Comparison of ENCODE assay signal across 26 cellular contexts in genomic region chr10:7625836-7626235, GRCh38. TPM values are rescaled to one million over a fixed set of nuclear protein-coding genes. Genes with fewer than 3 reads are reported as not detected.
DNase-seq lines count a peak whose midpoint lies in the region; ATAC-seq, FAIRE-seq and TF ChIP-seq lines count a peak whose summit lies in the region.
"Had no signal": no experiment of that assay in that cellular context is flagged by ENCODE, and none has a peak within 500 bp of the region (broad histone marks: within the 10 kb centered on the region; RNA-seq: fewer than 3 reads in every experiment).

No MANE protein-coding gene starts in this region.

- peaks cover 18% of the 10 kb centered on the region for H3K9me3 ChIP-seq in mammary epithelial cell (replicated peaks; ENCODE audit: insufficient read depth, low read length)
- H3K9me3 ChIP-seq in psoas muscle: no peaks in the 10 kb centered on the region
- H3K9me3 ChIP-seq in uterus: no peaks in the 10 kb centered on the region
- H3K9me3 ChIP-seq in small intestine (ENCODE audit: control insufficient read depth, low read depth): no peaks in the 10 kb centered on the region
- H3K9me3 ChIP-seq: thoracic aorta had no signal

- 53% methylated on average over 7 of the region's 7 CpGs for WGBS in mammary epithelial cell (ENCODE audit: low coverage, missing lambda C conversion rate)
- 35 to 53% (median 42%) methylated on average over 7 of the region's 7 CpGs for WGBS in psoas muscle, 3 donors
- 75 to 78% (median 76%) methylated on average over 7 of the region's 7 CpGs for WGBS in small intestine, 3 donors

- H3K36me3 Mint-ChIP-seq in MCF 10A (ENCODE audit: insufficient read depth, unreplicated experiment) (no peaks in the 10 kb centered on the region), chondrocyte (ENCODE audit: low read depth) (no peaks in the 10 kb centered on the region)
- H3K36me3 Mint-ChIP-seq: natural killer cell treated with Interleukin-12 subunit alpha and Interleukin-12 subunit beta and Interleukin-15 and Interleukin-18, amount 100 ng/mL, for 72 hours had no signal

- POLR2A ChIA-PET in MCF 10A (lab: Yijun Ruan, JAX): interaction anchor here (0.6 kb wide), 1 partner anchor 648 kb away, joined by 3 read pairs; no protein-coding TSS in a partner anchor

- peaks cover 18% of the 10 kb centered on the region for H3K4me1 Mint-ChIP-seq in MCF 10A (ENCODE audit: insufficient read depth, unreplicated experiment)
- no peaks in the 10 kb centered on the region for H3K4me1 Mint-ChIP-seq in chondrocyte (ENCODE audit: low read depth)
- H3K4me1 Mint-ChIP-seq: central memory CD8-positive, alpha-beta T cell had no signal

- intact Hi-C loops in MCF 10A (cut with micrococcal nuclease) (loop anchor here (5.0 kb wide), 1 partner anchor 99 kb away; no protein-coding TSS in a partner anchor), mammary epithelial cell (cut with micrococcal nuclease) (no loop called here), psoas muscle (cut with DNase I) (no loop called here), uterus (cut with DNase I; ENCODE audit: low total_unique reads) (no loop called here)

- CTCF ChIA-PET in MCF 10A (lab: Yijun Ruan, JAX) (no interaction called here), mammary epithelial cell (lab: Charles Lee; ENCODE audit: low non-redundant PET) (no interaction called here)

- H3K27me3 ChIP-seq in mammary epithelial cell (ENCODE audit: insufficient read depth, low read length) (no peaks in the 10 kb centered on the region), psoas muscle (ENCODE audit: insufficient read depth in 3 of 3, low read length in 2 of 3) (no peaks in the 10 kb centered on the region), uterus (no peaks in the 10 kb centered on the region), small intestine (ENCODE audit: control insufficient read depth in 2 of 2, insufficient read depth in 2 of 2, low read length in 2 of 2) (peaks cover 0 to 2% of the 10 kb centered on the region in 2 donors)
- H3K27me3 ChIP-seq: BLaER1 treated with 17β-estradiol and CSF1 and Interleukin-3, amounts not matched to agents 10 nM and 100 nM; hepatocyte had no signal

- no peak overlapping the region for H3K4me2 ChIP-seq in mammary epithelial cell (ENCODE audit: insufficient read depth, low read depth, low read length)
- H3K4me2 ChIP-seq: BLaER1 treated with 17β-estradiol and CSF1 and Interleukin-3, amounts not matched to agents 10 nM and 100 nM; hepatocyte had no signal

- BruUV-seq in MCF 10A (replicated peaks; lab: Mats Ljungman, UMichigan) (no TSS peak), mammary epithelial cell (replicated peaks; lab: Mats Ljungman, UMichigan) (no TSS peak)

- H4K20me1 ChIP-seq in mammary epithelial cell (ENCODE audit: insufficient read depth, low read length): no peaks in the 10 kb centered on the region
- H4K20me1 ChIP-seq: BLaER1 treated with 17β-estradiol and CSF1 and Interleukin-3, amounts not matched to agents 10 nM and 100 nM had no signal

- no peaks in the 10 kb centered on the region for H3K9me3 Mint-ChIP-seq in MCF 10A (ENCODE audit: unreplicated experiment)
- H3K9me3 Mint-ChIP-seq in chondrocyte (ENCODE audit: low read depth): no peaks in the 10 kb centered on the region
- H3K9me3 Mint-ChIP-seq: central memory CD8-positive, alpha-beta T cell had no signal

- no peak overlapping the region for H3K4me3 ChIP-seq in mammary epithelial cell (replicated peaks in 1 of 3; ENCODE audit: insufficient read depth in 1 of 3, low read depth in 2 of 3, low read length in 3 of 3)
- no peak overlapping the region for H3K4me3 ChIP-seq in fibroblast of the aortic adventitia (ENCODE audit: low read depth, low read length)
- no peak overlapping the region for H3K4me3 ChIP-seq in psoas muscle
- no peak overlapping the region for H3K4me3 ChIP-seq in uterus
- H3K4me3 ChIP-seq in small intestine (ENCODE audit: low read depth in 1 of 2, low read length in 2 of 2): no peak overlapping the region
- H3K4me3 ChIP-seq: BLaER1 treated with 17β-estradiol and CSF1 and Interleukin-3, amounts not matched to agents 10 nM and 100 nM; hepatocyte; thoracic aorta had no signal

- ATAC-seq in psoas muscle: peak in 3 of 4 donors; percentile 46 to 77 (median 52)
- ATAC-seq: natural killer cell treated with Interleukin-12 subunit alpha and Interleukin-12 subunit beta and Interleukin-15 and Interleukin-18, amount 100 ng/mL, for 72 hours had no signal

- H3K27ac ChIP-seq in mammary epithelial cell (ENCODE audit: insufficient read depth, low read depth, low read length) (no peak overlapping the region), psoas muscle (no peak overlapping the region), uterus (peak overlapping the region; percentile 58 to 78), small intestine (ENCODE audit: low read depth in 1 of 2, low read length in 1 of 2) (peak overlapping the region in 1 of 2 donors; percentile 57)
- H3K27ac ChIP-seq: 22Rv1; BLaER1 treated with 17β-estradiol and CSF1 and Interleukin-3, amounts not matched to agents 10 nM and 100 nM; hepatocyte; thoracic aorta had no signal

- TF ChIP-seq CTCF in MCF 10A (IDR thresholded peaks at IDR 0.05; ENCODE audit: unreplicated experiment) (no peak), mammary epithelial cell (conservative IDR thresholded peaks at IDR 0.05 in 1 of 2, IDR thresholded peaks at IDR 0.05 in 1 of 2; ENCODE audit: extremely low read depth in 1 of 2, insufficient read depth in 1 of 2, low read depth in 1 of 2, low read length in 2 of 2) (no peak), fibroblast of the aortic adventitia (IDR thresholded peaks at IDR 0.05; ENCODE audit: insufficient read depth, low read length) (no peak), psoas muscle (IDR thresholded peaks at IDR 0.05) (no peak), uterus (IDR thresholded peaks at IDR 0.05) (no peak), chondrocyte (IDR thresholded peaks at IDR 0.05) (no peak)

- in situ Hi-C loops in mammary epithelial cell (cut with MboI; ENCODE audit: low sequenced_read_pairs in 2 of 2): no loop called here

- H3K4me1 ChIP-seq in mammary epithelial cell (ENCODE audit: insufficient read depth, low read length) (no peaks in the 10 kb centered on the region), psoas muscle (no peaks in the 10 kb centered on the region), uterus (no peaks in the 10 kb centered on the region), small intestine (ENCODE audit: control insufficient read depth in 2 of 2, insufficient read depth in 1 of 2, low read depth in 1 of 2, low read length in 1 of 2) (no peaks in the 10 kb centered on the region)

- H3K4me3 Mint-ChIP-seq in MCF 10A (ENCODE audit: unreplicated experiment) (no peak overlapping the region), chondrocyte (ENCODE audit: unreplicated experiment) (no peak overlapping the region)
- H3K4me3 Mint-ChIP-seq: central memory CD8-positive, alpha-beta T cell; natural killer cell treated with Interleukin-12 subunit alpha and Interleukin-12 subunit beta and Interleukin-15 and Interleukin-18, amount 100 ng/mL, for 72 hours had no signal

- no peak for TF ChIP-seq POLR2A in uterus (IDR thresholded peaks at IDR 0.05)

- H3K27me3 Mint-ChIP-seq in MCF 10A (ENCODE audit: insufficient read depth, unreplicated experiment): no peaks in the 10 kb centered on the region
- peaks cover 3% of the 10 kb centered on the region for H3K27me3 Mint-ChIP-seq in chondrocyte (ENCODE audit: low read depth)

- H3K27ac Mint-ChIP-seq in MCF 10A (ENCODE audit: low read depth, unreplicated experiment): peak overlapping the region; percentile 32
- H3K27ac Mint-ChIP-seq in chondrocyte (ENCODE audit: unreplicated experiment): no peak overlapping the region
- H3K27ac Mint-ChIP-seq: natural killer cell treated with Interleukin-12 subunit alpha and Interleukin-12 subunit beta and Interleukin-15 and Interleukin-18, amount 100 ng/mL, for 72 hours had no signal

- no peak overlapping the region for H2AFZ ChIP-seq in mammary epithelial cell (ENCODE audit: low read depth, low read length)
- H2AFZ ChIP-seq: hepatocyte had no signal

- dilution Hi-C loops in mammary epithelial cell (cut with HindIII; ENCODE audit: low sequenced_read_pairs): no loop called here

- no peak overlapping the region for H3K9ac ChIP-seq in mammary epithelial cell (ENCODE audit: insufficient read depth, low read length)
- H3K9ac ChIP-seq: BLaER1 treated with 17β-estradiol and CSF1 and Interleukin-3, amounts not matched to agents 10 nM and 100 nM had no signal

- no peaks in the 10 kb centered on the region for H3K79me2 ChIP-seq in mammary epithelial cell (ENCODE audit: insufficient read depth, low read length)
- H3K79me2 ChIP-seq: hepatocyte had no signal

- DNase-seq in MCF 10A (ENCODE audit: unreplicated experiment) (peak; percentile 17), mammary epithelial cell (no peak), fibroblast of the aortic adventitia (ENCODE audit: low read depth) (peak; percentile 74), psoas muscle (peak; percentile 45 to 52), uterus (peak; percentile 76 to 83), chondrocyte (ENCODE audit: low spot score) (no peak), small intestine (no peak), NCI-H748 (lab: John Stamatoyannopoulos, UW; ENCODE audit: unreplicated experiment) (no peak)
- DNase-seq: activated CD4-positive, alpha-beta T cell treated with anti-CD3 and anti-CD28 coated beads, Interleukin-2, amount 50 U/mL, for 1 hour; activated CD8-positive, alpha-beta memory T cell treated with anti-CD3 and anti-CD28 coated beads, Interleukin-2, amount 50 U/mL, for 48 hours; activated gamma-delta T cell; GOT3; Karpas-422; NCI-H1092; NCI-H526; SHP77 treated with DMSO at 0.1 percent for 48 hours; stimulated activated CD4-positive, alpha-beta T cell treated with anti-CD3 and anti-CD28 coated beads, Interleukin-12 subunit alpha, Interleukin-12 subunit beta, amount 100 ng/mL, for 4 hours; T-helper 1 cell had no signal

- H3K36me3 ChIP-seq in mammary epithelial cell (ENCODE audit: insufficient read depth, low read length) (no peaks in the 10 kb centered on the region), psoas muscle (ENCODE audit: insufficient read depth in 1 of 2, low read depth in 1 of 2) (no peaks in the 10 kb centered on the region), uterus (no peaks in the 10 kb centered on the region), small intestine (ENCODE audit: control insufficient read depth in 2 of 2, insufficient read depth in 2 of 2, low read length in 2 of 2) (no peaks in the 10 kb centered on the region)
- H3K36me3 ChIP-seq: BLaER1 treated with 17β-estradiol and CSF1 and Interleukin-3, amounts not matched to agents 10 nM and 100 nM; thoracic aorta had no signal

- no peak for FAIRE-seq in small intestine (lab: Jason Lieb, UNC)

RNA-seq across cellular contexts. Expression of gene ITIH5, which starts 40.9 kb away (rescaled TPM):
- total RNA-seq in MCF 10A (2022): not detected in 2 replicates
- 1 to 10 TPM in 1 of 2 donors, not detected in 1; 2.2 TPM for total RNA-seq in mammary epithelial cell
- polyA plus RNA-seq in mammary epithelial cell: not detected
- polyA minus RNA-seq in mammary epithelial cell: not detected
- total RNA-seq in fibroblast of the aortic adventitia (ENCODE audit: low replicate concordance): 0.09 and 9.6 TPM in 2 replicates
- total RNA-seq in psoas muscle: 10 to 100 TPM in 2 of 4 donors, 1 to 10 TPM in 2; 2.9 to 13.0 (median 7.4) TPM
- 1 to 10 TPM; 1.3 to 2.3 (median 1.9) TPM for polyA plus RNA-seq in psoas muscle
- 10 to 100 TPM in 2 of 4 donors, 1 to 10 TPM in 2; 8.4 to 32.9 (median 16.9) TPM for total RNA-seq in uterus
- 3.4 to 19.5 TPM (median 4.1 TPM) in 3 replicates for total RNA-seq in chondrocyte
- polyA plus RNA-seq in small intestine: 1 to 10 TPM in 2 of 3 donors, under 1 TPM in 1; 0.54 to 5.8 (median 1.1) TPM
- total RNA-seq: HT1080; natural killer cell treated with Interleukin-12 subunit alpha and Interleukin-12 subunit beta and Interleukin-15 and Interleukin-18, amount 100 ng/mL, for 72 hours; OCI-LY7 had no signal

Comparison
In these comparisons a context has a peak if more than half of its experiments do, and no peak if none do; other contexts are left out.
1. DNase-seq: peak in MCF 10A (single experiment), fibroblast of the aortic adventitia (single experiment), psoas muscle (2 of 2) and uterus (2 of 2); none in mammary epithelial cell (single experiment), chondrocyte (single experiment), small intestine (single experiment) and NCI-H748 (single experiment).
2. H3K27ac ChIP-seq: peak in uterus (2 of 2); none in mammary epithelial cell (single experiment) and psoas muscle (single experiment).